8 cellular contexts compared by ENCODE assay signal in genomic region chr6:16770701-16771569, GRCh38. TPM values are rescaled to one million over a fixed set of nuclear protein-coding genes. Genes with fewer than 3 reads are reported as not detected.
DNase-seq lines count a peak whose midpoint lies in the region; ATAC-seq and TF ChIP-seq lines count a peak whose summit lies in the region.

No MANE protein-coding gene starts in this region.

- TF ChIP-seq CTCF in fibroblast of the aortic adventitia (IDR thresholded peaks at IDR 0.05; ENCODE audit: insufficient read depth, low read length) (peak; percentile 91), osteocyte (IDR thresholded peaks at IDR 0.05) (peak; percentile 76), tibial artery (IDR thresholded peaks at IDR 0.05) (peak; percentile 81 to 86)

- H3K4me3 Mint-ChIP-seq in activated T-cell treated with anti-CD3 and anti-CD28 coated beads, Interleukin-2, amount 50 U/mL, for 72 hours = peak overlapping the region; percentile 38 to 68
- no peak overlapping the region for H3K4me3 Mint-ChIP-seq in osteocyte (ENCODE audit: unreplicated experiment)

- DNase-seq in CMK (ENCODE audit: low read depth) (peak; percentile 63), HK-2 (ENCODE audit: unreplicated experiment) (peak; percentile 66), RKO (ENCODE audit: low spot score) (peak; percentile 77), fibroblast of the aortic adventitia (ENCODE audit: low read depth) (peak; percentile 84), osteocyte (ENCODE audit: extremely low spot score, unreplicated experiment) (no peak), tibial artery (peak; percentile 75 to 88)
- DNase-seq in activated T-cell treated with anti-CD3 and anti-CD28 coated beads, Interleukin-2, amount 50 U/mL, for 72 hours = peak; percentile 75 to 80

- intact Hi-C loops in tibial artery (cut with DNase I; ENCODE audit: low total_unique reads) = no loop called here

- no peaks in the 10 kb centered on the region for H3K9me3 Mint-ChIP-seq in activated T-cell treated with anti-CD3 and anti-CD28 coated beads, Interleukin-2, amount 50 U/mL, for 72 hours
- no peaks in the 10 kb centered on the region for H3K9me3 Mint-ChIP-seq in osteocyte (ENCODE audit: unreplicated experiment)

- no peak overlapping the region for H3K4me3 ChIP-seq in fibroblast of the aortic adventitia (ENCODE audit: low read depth, low read length)
- H3K4me3 ChIP-seq in tibial artery = no peak overlapping the region

- ATAC-seq in GM19452 (IDR thresholded peaks at IDR 0.05; ENCODE audit: unreplicated experiment) = peak; percentile 60
- peak; percentile 48 to 55 for ATAC-seq in activated T-cell treated with anti-CD3 and anti-CD28 coated beads, Interleukin-2, amount 50 U/mL, for 72 hours (replicated peaks in 1 of 2)

- H3K27ac Mint-ChIP-seq in activated T-cell treated with anti-CD3 and anti-CD28 coated beads, Interleukin-2, amount 50 U/mL, for 72 hours = no peak overlapping the region
- peak overlapping the region; percentile 89 for H3K27ac Mint-ChIP-seq in osteocyte (ENCODE audit: unreplicated experiment)

- no peaks in the 10 kb centered on the region for H3K9me3 ChIP-seq in tibial artery

- H3K4me1 ChIP-seq in tibial artery = peaks cover 0 to 52% (median 33%) of the 10 kb centered on the region in 4 donors

- no peaks in the 10 kb centered on the region for H3K36me3 Mint-ChIP-seq in activated T-cell treated with anti-CD3 and anti-CD28 coated beads, Interleukin-2, amount 50 U/mL, for 72 hours (ENCODE audit: insufficient read depth in 2 of 2)
- no peaks in the 10 kb centered on the region for H3K36me3 Mint-ChIP-seq in osteocyte (ENCODE audit: unreplicated experiment)

- H3K27me3 ChIP-seq in tibial artery = no peaks in the 10 kb centered on the region

- peaks cover 8% of the 10 kb centered on the region for H3K27me3 Mint-ChIP-seq in activated T-cell treated with anti-CD3 and anti-CD28 coated beads, Interleukin-2, amount 50 U/mL, for 72 hours (ENCODE audit: low read depth)
- no peaks in the 10 kb centered on the region for H3K27me3 Mint-ChIP-seq in osteocyte (ENCODE audit: unreplicated experiment)

- H3K36me3 ChIP-seq in tibial artery = no peaks in the 10 kb centered on the region

- H3K4me1 Mint-ChIP-seq in activated T-cell treated with anti-CD3 and anti-CD28 coated beads, Interleukin-2, amount 50 U/mL, for 72 hours (ENCODE audit: low read depth) = peaks cover 58% of the 10 kb centered on the region
- H3K4me1 Mint-ChIP-seq in osteocyte (ENCODE audit: unreplicated experiment) = peaks cover 57% of the 10 kb centered on the region

- peak overlapping the region; percentile 24 to 45 for H3K27ac ChIP-seq in tibial artery

RNA-seq across cellular contexts. Expression of gene ATXN1, which starts 9.7 kb away (rescaled TPM):
- 10 to 100 TPM; 46.5 to 65.1 TPM for total RNA-seq in activated T-cell treated with anti-CD3 and anti-CD28 coated beads, Interleukin-2, amount 50 U/mL, for 72 hours
- total RNA-seq in fibroblast of the aortic adventitia (ENCODE audit: low replicate concordance) (31.8 and 39.3 TPM in 2 replicates), osteocyte (51.6 and 54.4 TPM in 2 replicates)
